In the genomic region with DNA sequence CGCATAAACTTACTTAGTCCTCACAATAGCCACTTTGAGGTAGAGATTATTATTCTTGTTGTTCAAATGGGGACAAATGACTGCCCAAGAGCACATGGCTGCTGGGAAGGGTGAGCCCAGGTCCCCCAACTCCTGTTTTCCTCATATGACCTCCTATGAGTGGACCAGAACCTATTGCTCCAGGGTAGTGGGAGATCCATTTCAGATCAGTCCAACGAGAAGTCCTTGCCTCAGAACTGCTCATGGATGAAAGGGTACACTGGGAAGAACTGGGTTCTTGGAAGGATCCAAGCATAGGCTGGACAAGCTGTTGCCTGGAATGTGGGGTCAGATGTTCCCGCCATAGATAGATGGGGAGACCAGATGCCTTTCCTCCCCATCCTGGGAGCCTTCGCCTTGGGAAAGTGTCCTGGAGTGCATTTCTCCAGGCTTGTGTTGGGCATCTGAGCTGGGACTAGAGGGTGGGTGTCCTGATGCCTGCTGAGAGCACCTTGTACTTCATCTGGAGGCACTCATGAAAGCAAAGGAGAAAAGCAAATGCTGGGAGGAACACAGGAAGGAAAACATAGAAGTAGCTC, we compare ENCODE assay signal across 1 cellular context.
TF ChIP-seq lines count a peak whose summit lies in the region.

No MANE protein-coding gene starts in this region.

TF ChIP-seq in GM23338, 12 proteins besides CTCF, POLR2A, EP300 and RAD21 (continued from another document):
- TF ChIP-seq, protein P1, sequence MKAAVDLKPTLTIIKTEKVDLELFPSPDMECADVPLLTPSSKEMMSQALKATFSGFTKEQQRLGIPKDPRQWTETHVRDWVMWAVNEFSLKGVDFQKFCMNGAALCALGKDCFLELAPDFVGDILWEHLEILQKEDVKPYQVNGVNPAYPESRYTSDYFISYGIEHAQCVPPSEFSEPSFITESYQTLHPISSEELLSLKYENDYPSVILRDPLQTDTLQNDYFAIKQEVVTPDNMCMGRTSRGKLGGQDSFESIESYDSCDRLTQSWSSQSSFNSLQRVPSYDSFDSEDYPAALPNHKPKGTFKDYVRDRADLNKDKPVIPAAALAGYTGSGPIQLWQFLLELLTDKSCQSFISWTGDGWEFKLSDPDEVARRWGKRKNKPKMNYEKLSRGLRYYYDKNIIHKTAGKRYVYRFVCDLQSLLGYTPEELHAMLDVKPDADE (IDR thresholded peaks at IDR 0.05): no peak
- TF ChIP-seq ZNF114 (CRISPR knock-in tag; IDR thresholded peaks at IDR 0.05): no peak
- TF ChIP-seq ZNF331 (CRISPR knock-in tag; IDR thresholded peaks at IDR 0.05; ENCODE audit: low read depth): no peak
- no peak for TF ChIP-seq EZH2phosphoT487 (IDR thresholded peaks at IDR 0.05; ENCODE audit: unreplicated experiment)
- TF ChIP-seq, protein P2, sequence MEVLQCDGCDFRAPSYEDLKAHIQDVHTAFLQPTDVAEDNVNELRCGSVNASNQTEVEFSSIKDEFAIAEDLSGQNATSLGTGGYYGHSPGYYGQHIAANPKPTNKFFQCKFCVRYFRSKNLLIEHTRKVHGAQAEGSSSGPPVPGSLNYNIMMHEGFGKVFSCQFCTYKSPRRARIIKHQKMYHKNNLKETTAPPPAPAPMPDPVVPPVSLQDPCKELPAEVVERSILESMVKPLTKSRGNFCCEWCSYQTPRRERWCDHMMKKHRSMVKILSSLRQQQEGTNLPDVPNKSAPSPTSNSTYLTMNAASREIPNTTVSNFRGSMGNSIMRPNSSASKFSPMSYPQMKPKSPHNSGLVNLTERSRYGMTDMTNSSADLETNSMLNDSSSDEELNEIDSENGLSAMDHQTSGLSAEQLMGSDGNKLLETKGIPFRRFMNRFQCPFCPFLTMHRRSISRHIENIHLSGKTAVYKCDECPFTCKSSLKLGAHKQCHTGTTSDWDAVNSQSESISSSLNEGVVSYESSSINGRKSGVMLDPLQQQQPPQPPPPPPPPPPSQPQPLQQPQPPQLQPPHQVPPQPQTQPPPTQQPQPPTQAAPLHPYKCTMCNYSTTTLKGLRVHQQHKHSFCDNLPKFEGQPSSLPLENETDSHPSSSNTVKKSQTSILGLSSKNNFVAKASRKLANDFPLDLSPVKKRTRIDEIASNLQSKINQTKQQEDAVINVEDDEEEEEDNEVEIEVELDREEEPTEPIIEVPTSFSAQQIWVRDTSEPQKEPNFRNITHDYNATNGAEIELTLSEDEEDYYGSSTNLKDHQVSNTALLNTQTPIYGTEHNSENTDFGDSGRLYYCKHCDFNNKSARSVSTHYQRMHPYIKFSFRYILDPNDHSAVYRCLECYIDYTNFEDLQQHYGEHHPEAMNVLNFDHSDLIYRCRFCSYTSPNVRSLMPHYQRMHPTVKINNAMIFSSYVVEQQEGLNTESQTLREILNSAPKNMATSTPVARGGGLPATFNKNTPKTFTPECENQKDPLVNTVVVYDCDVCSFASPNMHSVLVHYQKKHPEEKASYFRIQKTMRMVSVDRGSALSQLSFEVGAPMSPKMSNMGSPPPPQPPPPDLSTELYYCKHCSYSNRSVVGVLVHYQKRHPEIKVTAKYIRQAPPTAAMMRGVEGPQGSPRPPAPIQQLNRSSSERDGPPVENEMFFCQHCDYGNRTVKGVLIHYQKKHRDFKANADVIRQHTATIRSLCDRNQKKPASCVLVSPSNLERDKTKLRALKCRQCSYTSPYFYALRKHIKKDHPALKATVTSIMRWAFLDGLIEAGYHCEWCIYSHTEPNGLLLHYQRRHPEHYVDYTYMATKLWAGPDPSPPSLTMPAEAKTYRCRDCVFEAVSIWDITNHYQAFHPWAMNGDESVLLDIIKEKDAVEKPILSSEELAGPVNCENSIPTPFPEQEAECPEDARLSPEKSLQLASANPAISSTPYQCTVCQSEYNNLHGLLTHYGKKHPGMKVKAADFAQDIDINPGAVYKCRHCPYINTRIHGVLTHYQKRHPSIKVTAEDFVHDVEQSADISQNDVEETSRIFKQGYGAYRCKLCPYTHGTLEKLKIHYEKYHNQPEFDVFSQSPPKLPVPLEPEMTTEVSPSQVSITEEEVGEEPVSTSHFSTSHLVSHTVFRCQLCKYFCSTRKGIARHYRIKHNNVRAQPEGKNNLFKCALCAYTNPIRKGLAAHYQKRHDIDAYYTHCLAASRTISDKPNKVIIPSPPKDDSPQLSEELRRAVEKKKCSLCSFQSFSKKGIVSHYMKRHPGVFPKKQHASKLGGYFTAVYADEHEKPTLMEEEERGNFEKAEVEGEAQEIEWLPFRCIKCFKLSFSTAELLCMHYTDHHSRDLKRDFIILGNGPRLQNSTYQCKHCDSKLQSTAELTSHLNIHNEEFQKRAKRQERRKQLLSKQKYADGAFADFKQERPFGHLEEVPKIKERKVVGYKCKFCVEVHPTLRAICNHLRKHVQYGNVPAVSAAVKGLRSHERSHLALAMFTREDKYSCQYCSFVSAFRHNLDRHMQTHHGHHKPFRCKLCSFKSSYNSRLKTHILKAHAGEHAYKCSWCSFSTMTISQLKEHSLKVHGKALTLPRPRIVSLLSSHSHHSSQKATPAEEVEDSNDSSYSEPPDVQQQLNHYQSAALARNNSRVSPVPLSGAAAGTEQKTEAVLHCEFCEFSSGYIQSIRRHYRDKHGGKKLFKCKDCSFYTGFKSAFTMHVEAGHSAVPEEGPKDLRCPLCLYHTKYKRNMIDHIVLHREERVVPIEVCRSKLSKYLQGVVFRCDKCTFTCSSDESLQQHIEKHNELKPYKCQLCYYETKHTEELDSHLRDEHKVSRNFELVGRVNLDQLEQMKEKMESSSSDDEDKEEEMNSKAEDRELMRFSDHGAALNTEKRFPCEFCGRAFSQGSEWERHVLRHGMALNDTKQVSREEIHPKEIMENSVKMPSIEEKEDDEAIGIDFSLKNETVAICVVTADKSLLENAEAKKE (CRISPR knock-in tag; IDR thresholded peaks at IDR 0.05): no peak
